Comparison of ENCODE assay signal across 1 cellular context in the genomic region with DNA sequence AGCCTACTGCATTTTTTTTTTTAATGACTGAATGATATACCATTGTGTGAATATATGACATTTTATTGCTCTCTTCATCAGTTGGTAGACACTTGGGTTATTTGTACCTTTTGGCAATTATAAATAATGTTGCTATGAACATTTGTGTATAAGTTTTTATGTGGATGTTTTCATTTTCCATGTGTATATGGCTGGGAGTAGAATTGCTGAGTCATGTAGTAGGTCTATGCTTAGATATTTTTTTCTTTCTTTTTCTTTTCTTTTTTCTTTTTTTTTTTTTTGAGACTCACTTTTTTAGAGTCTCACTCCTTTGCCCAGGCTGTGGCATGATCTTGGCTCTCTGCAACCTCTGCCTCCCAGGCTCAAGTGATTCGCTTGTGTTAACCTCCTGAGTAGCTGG.
TF ChIP-seq lines count a peak whose summit lies in the region.

No MANE protein-coding gene starts in this region.

TF ChIP-seq in K562, 482 proteins besides CTCF, POLR2A, EP300 and RAD21 (continues in another document):
- no peak for TF ChIP-seq FOXA3 (CRISPR knock-in tag; conservative IDR thresholded peaks at IDR 0.05 in 1 of 2, IDR thresholded peaks at IDR 0.05 in 1 of 2)
- peak; percentile 86 for TF ChIP-seq NFE2 (IDR thresholded peaks at IDR 0.05; ENCODE audit: low read depth)
- TF ChIP-seq, protein P1, sequence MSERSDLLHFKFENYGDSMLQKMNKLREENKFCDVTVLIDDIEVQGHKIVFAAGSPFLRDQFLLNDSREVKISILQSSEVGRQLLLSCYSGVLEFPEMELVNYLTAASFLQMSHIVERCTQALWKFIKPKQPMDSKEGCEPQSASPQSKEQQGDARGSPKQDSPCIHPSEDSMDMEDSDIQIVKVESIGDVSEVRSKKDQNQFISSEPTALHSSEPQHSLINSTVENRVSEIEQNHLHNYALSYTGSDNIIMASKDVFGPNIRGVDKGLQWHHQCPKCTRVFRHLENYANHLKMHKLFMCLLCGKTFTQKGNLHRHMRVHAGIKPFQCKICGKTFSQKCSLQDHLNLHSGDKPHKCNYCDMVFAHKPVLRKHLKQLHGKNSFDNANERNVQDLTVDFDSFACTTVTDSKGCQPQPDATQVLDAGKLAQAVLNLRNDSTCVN (CRISPR knock-in tag; IDR thresholded peaks at IDR 0.05): no peak
- no peak for TF ChIP-seq ZNF134 (CRISPR knock-in tag; conservative IDR thresholded peaks at IDR 0.05)
- TF ChIP-seq OTX1 (CRISPR knock-in tag; IDR thresholded peaks at IDR 0.05): no peak
- TF ChIP-seq, protein P2, sequence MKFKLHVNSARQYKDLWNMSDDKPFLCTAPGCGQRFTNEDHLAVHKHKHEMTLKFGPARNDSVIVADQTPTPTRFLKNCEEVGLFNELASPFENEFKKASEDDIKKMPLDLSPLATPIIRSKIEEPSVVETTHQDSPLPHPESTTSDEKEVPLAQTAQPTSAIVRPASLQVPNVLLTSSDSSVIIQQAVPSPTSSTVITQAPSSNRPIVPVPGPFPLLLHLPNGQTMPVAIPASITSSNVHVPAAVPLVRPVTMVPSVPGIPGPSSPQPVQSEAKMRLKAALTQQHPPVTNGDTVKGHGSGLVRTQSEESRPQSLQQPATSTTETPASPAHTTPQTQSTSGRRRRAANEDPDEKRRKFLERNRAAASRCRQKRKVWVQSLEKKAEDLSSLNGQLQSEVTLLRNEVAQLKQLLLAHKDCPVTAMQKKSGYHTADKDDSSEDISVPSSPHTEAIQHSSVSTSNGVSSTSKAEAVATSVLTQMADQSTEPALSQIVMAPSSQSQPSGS (CRISPR knock-in tag; IDR thresholded peaks at IDR 0.05): no peak
- no peak for TF ChIP-seq RB1 (IDR thresholded peaks at IDR 0.05; ENCODE audit: low read depth)
- TF ChIP-seq BHLHE40 (IDR thresholded peaks at IDR 0.05; ENCODE audit: low read length): no peak
- TF ChIP-seq BRD9 (IDR thresholded peaks at IDR 0.05; ENCODE audit: low read depth, partially characterized antibody): no peak
- no peak for TF ChIP-seq ZNF263 (CRISPR knock-in tag; IDR thresholded peaks at IDR 0.05; ENCODE audit: borderline replicate concordance)
- no peak for TF ChIP-seq RBM17 (IDR thresholded peaks at IDR 0.05; ENCODE audit: borderline replicate concordance, low read depth, low read length)
- TF ChIP-seq SETDB1 (IDR thresholded peaks at IDR 0.05; ENCODE audit: low read length): no peak
- 0 out of 2 replicates have a peak, but pooled peaks have one; percentile 25 for TF ChIP-seq SMARCE1 (IDR thresholded peaks at IDR 0.05)
- no peak for TF ChIP-seq ZNF282 (CRISPR knock-in tag; IDR thresholded peaks at IDR 0.05)
- no peak for TF ChIP-seq ZNF354B (CRISPR knock-in tag; IDR thresholded peaks at IDR 0.05)
- TF ChIP-seq SREBF2 (CRISPR knock-in tag; IDR thresholded peaks at IDR 0.05): no peak
- no peak for TF ChIP-seq MAZ (CRISPR knock-in tag; conservative IDR thresholded peaks at IDR 0.05 in 1 of 2, IDR thresholded peaks at IDR 0.05 in 1 of 2)
- no peak for TF ChIP-seq SRF (CRISPR knock-in tag; IDR thresholded peaks at IDR 0.05)
- TF ChIP-seq BDP1 (IDR thresholded peaks at IDR 0.05; ENCODE audit: insufficient read depth, insufficient read length): no peak
- TF ChIP-seq TAF7 (tag; IDR thresholded peaks at IDR 0.05): no peak
- TF ChIP-seq MYC (IDR thresholded peaks at IDR 0.05; ENCODE audit: low read depth, low read length): no peak
- TF ChIP-seq MYC (CRISPR knock-in tag; IDR thresholded peaks at IDR 0.05; ENCODE audit: borderline replicate concordance, low read depth): no peak
- TF ChIP-seq SMAD4 (CRISPR knock-in tag; conservative IDR thresholded peaks at IDR 0.05): no peak
- no peak for TF ChIP-seq PCBP1 (IDR thresholded peaks at IDR 0.05; ENCODE audit: low read depth, low read length, poor library complexity, severe bottlenecking)
- TF ChIP-seq ZNF764 (CRISPR knock-in tag; IDR thresholded peaks at IDR 0.05; ENCODE audit: low read depth): no peak
- no peak for TF ChIP-seq ZBTB17 (CRISPR knock-in tag; IDR thresholded peaks at IDR 0.05)
- peak; percentile 35 to 39; a peak in 1 of 4 replicates for TF ChIP-seq FOXK2 (conservative IDR thresholded peaks at IDR 0.05 in 1 of 2, IDR thresholded peaks at IDR 0.05 in 1 of 2; ENCODE audit: low read depth in 2 of 2)
- peak in 1 of 2 experiments; percentile 42; a peak in 1 of 4 replicates for TF ChIP-seq ARNT (IDR thresholded peaks at IDR 0.05)
- no peak for TF ChIP-seq KAT2B (IDR thresholded peaks at IDR 0.05; ENCODE audit: low read depth, low read length)
- TF ChIP-seq, protein P3, sequence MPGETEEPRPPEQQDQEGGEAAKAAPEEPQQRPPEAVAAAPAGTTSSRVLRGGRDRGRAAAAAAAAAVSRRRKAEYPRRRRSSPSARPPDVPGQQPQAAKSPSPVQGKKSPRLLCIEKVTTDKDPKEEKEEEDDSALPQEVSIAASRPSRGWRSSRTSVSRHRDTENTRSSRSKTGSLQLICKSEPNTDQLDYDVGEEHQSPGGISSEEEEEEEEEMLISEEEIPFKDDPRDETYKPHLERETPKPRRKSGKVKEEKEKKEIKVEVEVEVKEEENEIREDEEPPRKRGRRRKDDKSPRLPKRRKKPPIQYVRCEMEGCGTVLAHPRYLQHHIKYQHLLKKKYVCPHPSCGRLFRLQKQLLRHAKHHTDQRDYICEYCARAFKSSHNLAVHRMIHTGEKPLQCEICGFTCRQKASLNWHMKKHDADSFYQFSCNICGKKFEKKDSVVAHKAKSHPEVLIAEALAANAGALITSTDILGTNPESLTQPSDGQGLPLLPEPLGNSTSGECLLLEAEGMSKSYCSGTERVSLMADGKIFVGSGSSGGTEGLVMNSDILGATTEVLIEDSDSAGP (CRISPR knock-in tag; IDR thresholded peaks at IDR 0.05): no peak
- TF ChIP-seq EZH2 (IDR thresholded peaks at IDR 0.05; ENCODE audit: borderline replicate concordance, low read depth, low read length): no peak
- no peak for TF ChIP-seq TSC22D4 (tag; IDR thresholded peaks at IDR 0.05)
- no peak for TF ChIP-seq EP400 (IDR thresholded peaks at IDR 0.05)
- no peak for TF ChIP-seq GATA2 (CRISPR knock-in tag; IDR thresholded peaks at IDR 0.05)
- TF ChIP-seq, protein P4, sequence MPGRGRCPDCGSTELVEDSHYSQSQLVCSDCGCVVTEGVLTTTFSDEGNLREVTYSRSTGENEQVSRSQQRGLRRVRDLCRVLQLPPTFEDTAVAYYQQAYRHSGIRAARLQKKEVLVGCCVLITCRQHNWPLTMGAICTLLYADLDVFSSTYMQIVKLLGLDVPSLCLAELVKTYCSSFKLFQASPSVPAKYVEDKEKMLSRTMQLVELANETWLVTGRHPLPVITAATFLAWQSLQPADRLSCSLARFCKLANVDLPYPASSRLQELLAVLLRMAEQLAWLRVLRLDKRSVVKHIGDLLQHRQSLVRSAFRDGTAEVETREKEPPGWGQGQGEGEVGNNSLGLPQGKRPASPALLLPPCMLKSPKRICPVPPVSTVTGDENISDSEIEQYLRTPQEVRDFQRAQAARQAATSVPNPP (IDR thresholded peaks at IDR 0.05; ENCODE audit: borderline replicate concordance, insufficient read depth, insufficient read length): no peak
- TF ChIP-seq ZNF507 (tag; conservative IDR thresholded peaks at IDR 0.05): no peak
- TF ChIP-seq ZNF592 (IDR thresholded peaks at IDR 0.05): 0 out of 2 replicates have a peak, but pooled peaks have one; percentile 22
- TF ChIP-seq, protein P5, sequence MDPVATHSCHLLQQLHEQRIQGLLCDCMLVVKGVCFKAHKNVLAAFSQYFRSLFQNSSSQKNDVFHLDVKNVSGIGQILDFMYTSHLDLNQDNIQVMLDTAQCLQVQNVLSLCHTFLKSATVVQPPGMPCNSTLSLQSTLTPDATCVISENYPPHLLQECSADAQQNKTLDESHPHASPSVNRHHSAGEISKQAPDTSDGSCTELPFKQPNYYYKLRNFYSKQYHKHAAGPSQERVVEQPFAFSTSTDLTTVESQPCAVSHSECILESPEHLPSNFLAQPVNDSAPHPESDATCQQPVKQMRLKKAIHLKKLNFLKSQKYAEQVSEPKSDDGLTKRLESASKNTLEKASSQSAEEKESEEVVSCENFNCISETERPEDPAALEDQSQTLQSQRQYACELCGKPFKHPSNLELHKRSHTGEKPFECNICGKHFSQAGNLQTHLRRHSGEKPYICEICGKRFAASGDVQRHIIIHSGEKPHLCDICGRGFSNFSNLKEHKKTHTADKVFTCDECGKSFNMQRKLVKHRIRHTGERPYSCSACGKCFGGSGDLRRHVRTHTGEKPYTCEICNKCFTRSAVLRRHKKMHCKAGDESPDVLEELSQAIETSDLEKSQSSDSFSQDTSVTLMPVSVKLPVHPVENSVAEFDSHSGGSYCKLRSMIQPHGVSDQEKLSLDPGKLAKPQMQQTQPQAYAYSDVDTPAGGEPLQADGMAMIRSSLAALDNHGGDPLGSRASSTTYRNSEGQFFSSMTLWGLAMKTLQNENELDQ (CRISPR knock-in tag; IDR thresholded peaks at IDR 0.05; ENCODE audit: borderline replicate concordance): no peak
- TF ChIP-seq RUNX1 (IDR thresholded peaks at IDR 0.05; ENCODE audit: low read depth): no peak
- peak; percentile 96 for TF ChIP-seq C11orf30 (IDR thresholded peaks at IDR 0.05; ENCODE audit: low read depth)
- no peak for TF ChIP-seq HEY1 (CRISPR knock-in tag; IDR thresholded peaks at IDR 0.05; ENCODE audit: borderline replicate concordance)
- TF ChIP-seq NFIX (CRISPR knock-in tag; IDR thresholded peaks at IDR 0.05; ENCODE audit: low read depth): no peak
- TF ChIP-seq NELFE (IDR thresholded peaks at IDR 0.05; ENCODE audit: insufficient read depth, insufficient read length): no peak
- TF ChIP-seq ARID1B (IDR thresholded peaks at IDR 0.05): peak; percentile 35; the same call in 1 of the 2 replicates
- TF ChIP-seq FOXJ2 (tag; IDR thresholded peaks at IDR 0.05): no peak
- TF ChIP-seq HOXB6 (CRISPR knock-in tag; IDR thresholded peaks at IDR 0.05; ENCODE audit: borderline replicate concordance): no peak
- peak; percentile 92 for TF ChIP-seq MAFK (IDR thresholded peaks at IDR 0.05; ENCODE audit: low read length)
- no peak for TF ChIP-seq CLOCK (CRISPR knock-in tag; IDR thresholded peaks at IDR 0.05; ENCODE audit: borderline replicate concordance)
- TF ChIP-seq KDM2B (CRISPR knock-in tag; IDR thresholded peaks at IDR 0.05): no peak
- TF ChIP-seq ETV6 (IDR thresholded peaks at IDR 0.05; ENCODE audit: borderline replicate concordance in 1 of 2, low read depth in 2 of 2, low read length in 1 of 2): no peak
- TF ChIP-seq ETV6 (CRISPR knock-in tag; IDR thresholded peaks at IDR 0.05; ENCODE audit: borderline replicate concordance): no peak
- TF ChIP-seq ILK (tag; IDR thresholded peaks at IDR 0.05; ENCODE audit: borderline replicate concordance, low read depth): no peak
- TF ChIP-seq EGR1 (conservative IDR thresholded peaks at IDR 0.05): no peak
- TF ChIP-seq, protein P6, sequence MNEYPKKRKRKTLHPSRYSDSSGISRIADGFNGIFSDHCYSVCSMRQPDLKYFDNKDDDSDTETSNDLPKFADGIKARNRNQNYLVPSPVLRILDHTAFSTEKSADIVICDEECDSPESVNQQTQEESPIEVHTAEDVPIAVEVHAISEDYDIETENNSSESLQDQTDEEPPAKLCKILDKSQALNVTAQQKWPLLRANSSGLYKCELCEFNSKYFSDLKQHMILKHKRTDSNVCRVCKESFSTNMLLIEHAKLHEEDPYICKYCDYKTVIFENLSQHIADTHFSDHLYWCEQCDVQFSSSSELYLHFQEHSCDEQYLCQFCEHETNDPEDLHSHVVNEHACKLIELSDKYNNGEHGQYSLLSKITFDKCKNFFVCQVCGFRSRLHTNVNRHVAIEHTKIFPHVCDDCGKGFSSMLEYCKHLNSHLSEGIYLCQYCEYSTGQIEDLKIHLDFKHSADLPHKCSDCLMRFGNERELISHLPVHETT (CRISPR knock-in tag; conservative IDR thresholded peaks at IDR 0.05 in 1 of 2, IDR thresholded peaks at IDR 0.05 in 1 of 2): no peak
